9 cellular contexts compared by ENCODE assay signal in the genomic region with DNA sequence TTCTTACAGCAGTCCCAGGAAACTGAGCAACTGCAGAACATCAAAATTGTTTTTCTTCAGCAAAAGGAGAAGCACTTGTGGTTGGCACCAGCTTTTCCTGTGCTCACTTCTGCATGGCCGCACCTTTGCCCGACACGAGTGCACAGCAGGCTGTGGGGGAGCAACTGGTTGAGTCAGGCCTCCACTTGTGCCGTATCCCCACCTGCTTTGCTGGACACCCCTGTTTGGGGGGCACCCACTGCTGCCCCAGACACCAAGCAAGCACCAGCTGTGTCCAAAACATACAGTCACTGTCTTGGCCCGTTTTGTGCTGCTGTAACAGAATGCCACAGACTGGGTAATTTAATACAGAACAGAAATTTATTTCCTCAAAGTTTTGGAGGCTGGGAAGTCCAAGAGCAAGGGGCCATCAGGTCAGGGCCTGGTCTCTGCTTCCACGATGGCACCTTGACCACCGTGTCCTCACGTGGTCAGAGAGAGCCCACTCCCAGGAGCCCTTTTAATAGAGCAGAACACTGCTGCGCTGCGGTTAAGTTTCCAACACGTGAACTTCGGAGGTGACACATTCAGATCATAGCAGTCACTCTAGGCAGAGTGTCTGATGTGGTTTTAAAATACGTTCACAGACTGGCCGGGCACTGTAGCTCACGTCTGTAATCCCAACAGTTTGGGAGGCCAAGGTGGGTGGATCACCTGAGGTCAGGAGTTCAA.
DNase-seq lines count a peak whose midpoint lies in the region; ATAC-seq lines count a peak whose summit lies in the region.
"Had no signal": no experiment of that assay in that cellular context is flagged by ENCODE, and none has a peak within 500 bp of the region (broad histone marks: within the 10 kb centered on the region; RNA-seq: fewer than 3 reads in every experiment).

No MANE protein-coding gene starts in this region.

- no peak overlapping the region for H3K4me3 ChIP-seq in SK-N-MC
- H3K4me3 ChIP-seq: SJSA1 had no signal

- H3K36me3 ChIP-seq in SK-N-MC (ENCODE audit: insufficient read depth, low read length) = no peaks in the 10 kb centered on the region
- H3K36me3 ChIP-seq: SJSA1 had no signal

- DNase-seq in SK-N-MC (ENCODE audit: low read depth, low spot score) (no peak), activated gamma-delta T cell treated with Interleukin-2 at 50 U/mL for 16 hours (peak; percentile 81), Ammon's horn (ENCODE audit: low spot score) (no peak), NCI-H526 (lab: John Stamatoyannopoulos, UW) (no peak)
- peak; percentile 67 to 72 for DNase-seq in stimulated activated CD4-positive, alpha-beta T cell treated with anti-CD3 and anti-CD28 coated beads, Interleukin-2, amount 100 ng/mL, for 24 hours

- ATAC-seq in GM19324 (IDR thresholded peaks at IDR 0.05; ENCODE audit: low FRiP score, unreplicated experiment) (peak; percentile 49), HG02938 (IDR thresholded peaks at IDR 0.05; ENCODE audit: unreplicated experiment) (no peak), HG03460 (IDR thresholded peaks at IDR 0.05; ENCODE audit: unreplicated experiment) (no peak)

- 0 out of 2 replicates have a peak overlapping the region, but pooled peaks have one; percentile 9 for H3K27ac ChIP-seq in SK-N-MC
- H3K27ac ChIP-seq: SJSA1 had no signal

- H3K9me3 ChIP-seq in SK-N-MC (ENCODE audit: low read depth, low read length) = no peaks in the 10 kb centered on the region
- H3K9me3 ChIP-seq: SJSA1 had no signal

- H3K9ac ChIP-seq in SK-N-MC (ENCODE audit: insufficient read length) = no peak overlapping the region

Comparison
In these comparisons a context has a peak if more than half of its experiments do, and no peak if none do; other contexts are left out.
1. DNase-seq: peak in activated gamma-delta T cell treated with Interleukin-2 at 50 U/mL for 16 hours (single experiment) and stimulated activated CD4-positive, alpha-beta T cell treated with anti-CD3 and anti-CD28 coated beads, Interleukin-2, amount 100 ng/mL, for 24 hours (2 of 2); none in SK-N-MC (single experiment), Ammon's horn (single experiment) and NCI-H526 (0 of 2).